Comparison of ENCODE assay signal across 1 cellular context in the genomic region with DNA sequence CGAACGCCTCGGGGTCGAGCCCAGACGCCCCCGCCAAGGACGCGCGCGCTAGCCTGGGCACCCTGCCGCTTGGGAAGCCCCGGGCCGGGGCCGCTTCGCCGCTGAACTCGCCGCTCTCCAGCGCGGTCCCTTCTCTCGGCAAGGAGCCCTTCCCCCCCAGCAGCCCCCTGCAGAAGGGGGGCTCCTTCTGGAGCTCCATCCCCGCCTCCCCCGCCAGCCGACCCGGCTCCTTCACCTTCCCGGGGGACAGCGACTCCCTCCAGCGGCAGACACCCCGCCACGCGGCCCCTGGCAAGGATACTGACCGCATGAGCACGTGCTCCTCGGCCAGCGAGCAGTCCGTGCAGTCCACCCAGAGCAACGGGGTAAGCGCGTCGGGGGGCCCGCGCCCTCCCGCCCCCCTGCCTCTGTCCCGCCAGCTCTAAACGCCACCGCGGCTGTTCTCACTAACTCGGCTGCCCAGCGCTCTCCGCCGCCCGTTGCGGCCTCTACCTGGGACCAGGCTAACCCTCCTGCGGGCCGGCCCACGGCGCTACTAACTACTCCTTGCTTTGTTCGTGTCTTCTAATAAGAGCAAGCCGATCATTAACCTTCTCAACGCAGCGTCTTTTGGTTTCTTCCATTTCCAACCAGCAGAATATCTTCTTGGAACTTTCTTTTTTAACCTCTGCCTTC.
TF ChIP-seq lines count a peak whose summit lies in the region.

No MANE protein-coding gene starts in this region.

TF ChIP-seq in H1, 55 proteins besides CTCF, POLR2A, EP300 and RAD21:
- TF ChIP-seq, protein P1, sequence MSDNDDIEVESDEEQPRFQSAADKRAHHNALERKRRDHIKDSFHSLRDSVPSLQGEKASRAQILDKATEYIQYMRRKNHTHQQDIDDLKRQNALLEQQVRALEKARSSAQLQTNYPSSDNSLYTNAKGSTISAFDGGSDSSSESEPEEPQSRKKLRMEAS (IDR thresholded peaks at IDR 0.05) = peak; percentile 80
- no peak for TF ChIP-seq TCF12 (IDR thresholded peaks at IDR 0.05; ENCODE audit: low read depth, low read length)
TF ChIP-seq in H1: peak in this region for 1.
